ENCODE assay signal across 9 cellular contexts in genomic region chr20:37627060-37627766, GRCh38.
DNase-seq lines count a peak whose midpoint lies in the region; ATAC-seq and TF ChIP-seq lines count a peak whose summit lies in the region.
"Had no signal": no experiment of that assay in that cellular context is flagged by ENCODE, and none has a peak within 500 bp of the region (broad histone marks: within the 10 kb centered on the region; RNA-seq: fewer than 3 reads in every experiment).

No MANE protein-coding gene starts in this region.

- H3K14ac ChIP-seq in IMR-90 (replicated peaks; ENCODE audit: low read depth, low read length) = no peak overlapping the region

- TF ChIP-seq CTCF in IMR-90 (conservative IDR thresholded peaks at IDR 0.05; ENCODE audit: low read depth, low read length) = no peak

- BruUV-seq in IMR-90 (replicated peaks; lab: Mats Ljungman, UMichigan) = no TSS peak

- POLR2A ChIA-PET in IMR-90 (lab: Charles Lee; ENCODE audit: unreplicated experiment) = no interaction called here
- POLR2A ChIA-PET in activated CD4-positive, alpha-beta T cell treated with anti-CD3 and anti-CD28 coated beads, Interleukin-2, amount 10 ng/mL, durations not matched to agents 7 days and 5 days (lab: Charles Lee) = no interaction called here

- H3K27ac ChIP-seq in IMR-90 (ENCODE audit: insufficient read depth, low read length) = no peak overlapping the region
- H3K27ac ChIP-seq: skin epidermis had no signal

- no peak overlapping the region for H4K91ac ChIP-seq in IMR-90 (ENCODE audit: insufficient read depth, low read depth, low read length)

- H3K4ac ChIP-seq in IMR-90 (ENCODE audit: low read depth, low read length) = no peak overlapping the region

- no peak for TF ChIP-seq POLR2A in IMR-90 (IDR thresholded peaks at IDR 0.05; ENCODE audit: low read depth, low read length)

- H4K20me1 ChIP-seq in IMR-90 (ENCODE audit: insufficient read depth, low read length) = no peaks in the 10 kb centered on the region

- peaks cover 27% of the 10 kb centered on the region for H3K27me3 Mint-ChIP-seq in activated CD4-positive, alpha-beta T cell treated with anti-CD3 and anti-CD28 coated beads, Interleukin-2, amount 10 ng/mL, durations not matched to agents 7 days and 5 days

- CTCF ChIA-PET in IMR-90 (lab: Yijun Ruan, JAX) = no interaction called here
- CTCF ChIA-PET in activated CD4-positive, alpha-beta T cell treated with anti-CD3 and anti-CD28 coated beads, Interleukin-2, amount 10 ng/mL, durations not matched to agents 7 days and 5 days (lab: Charles Lee) = no interaction called here

- intact Hi-C loops in IMR-90 (cut with micrococcal nuclease) = no loop called here
- intact Hi-C loops in head of caudate nucleus (cut with DNase I) = no loop called here

- in situ Hi-C loops in Caki2 (cut with HindIII; ENCODE audit: low pct_unique_long_range_greater_than_20kb, low sequenced_read_pairs) = no loop called here
- in situ Hi-C loops in IMR-90 (cut with MboI; ENCODE audit: low sequenced_read_pairs) = no loop called here

- no peak overlapping the region for H3K4me3 ChIP-seq in IMR-90 (ENCODE audit: insufficient read depth, low read depth, low read length)
- H3K4me3 ChIP-seq: skin epidermis had no signal

- no peak overlapping the region for H2AK9ac ChIP-seq in IMR-90 (replicated peaks; ENCODE audit: low read depth, low read length, poor library complexity)

- no peaks in the 10 kb centered on the region for H3K36me3 ChIP-seq in IMR-90 (ENCODE audit: control insufficient read depth, insufficient read depth, low read length)

- H3K4me2 ChIP-seq in IMR-90 (ENCODE audit: low read depth, low read length) = no peak overlapping the region

- H3K18ac ChIP-seq in IMR-90 (ENCODE audit: low read depth, low read length) = no peak overlapping the region

- H2AFZ ChIP-seq in IMR-90 (replicated peaks; ENCODE audit: low read length, poor library complexity) = no peak overlapping the region

- WGBS in IMR-90 (ENCODE audit: extremely low coverage in 2 of 2, insufficient read length in 1 of 2), 2 experiments = no CpG with 5 or more reads among the region's 15 CpGs

- no peak overlapping the region for H4K8ac ChIP-seq in IMR-90 (ENCODE audit: low read depth in 2 of 2, low read length in 2 of 2)

- H3K36me3 Mint-ChIP-seq in activated CD4-positive, alpha-beta T cell treated with anti-CD3 and anti-CD28 coated beads, Interleukin-2, amount 10 ng/mL, durations not matched to agents 7 days and 5 days (ENCODE audit: low read depth) = no peaks in the 10 kb centered on the region

- H2BK5ac ChIP-seq in IMR-90 (ENCODE audit: low read depth, low read length, poor library complexity, severe bottlenecking) = no peak overlapping the region

- no peak overlapping the region for H3K56ac ChIP-seq in IMR-90 (ENCODE audit: extremely low read depth, insufficient read depth, low read length)

- dilution Hi-C loops in IMR-90 (cut with HindIII; ENCODE audit: low sequenced_read_pairs, unreplicated experiment) = no loop called here

- TF ChIP-seq RAD21 in IMR-90 (IDR thresholded peaks at IDR 0.05; ENCODE audit: low read length) = no peak

- H2BK20ac ChIP-seq in IMR-90 (ENCODE audit: low read depth, low read length) = no peak overlapping the region

- peaks cover 21% of the 10 kb centered on the region for H3K27me3 ChIP-seq in IMR-90 (ENCODE audit: control insufficient read depth, insufficient read depth, low read length)

- peak; percentile 58 for DNase-seq in Caki2 (ENCODE audit: low read depth)
- peak; percentile 55 for DNase-seq in IMR-90
- DNase-seq in activated CD4-positive, alpha-beta T cell treated with anti-CD3 and anti-CD28 coated beads, Interleukin-2, amount 10 ng/mL, durations not matched to agents 7 days and 5 days = peak; percentile 55
- DNase-seq in head of caudate nucleus = peak in 31 of 42 donors; percentile 3 to 61 (median 26)
- DNase-seq in stimulated activated CD4-positive, alpha-beta T cell treated with anti-CD3 and anti-CD28 coated beads, Interleukin-12 subunit alpha, Interleukin-12 subunit beta, amount 100 ng/mL, for 48 hours (ENCODE audit: low read depth in 2 of 3, low spot score in 1 of 3) = peak in 2 of 3 donors; percentile 26 to 29
- no peak for DNase-seq in occipital lobe (lab: John Stamatoyannopoulos, UW)
- no peak for DNase-seq in NCI-H2081 (lab: John Stamatoyannopoulos, UW)

- no peaks in the 10 kb centered on the region for H3K4me1 Mint-ChIP-seq in activated CD4-positive, alpha-beta T cell treated with anti-CD3 and anti-CD28 coated beads, Interleukin-2, amount 10 ng/mL, durations not matched to agents 7 days and 5 days

- no peaks in the 10 kb centered on the region for H3K9me3 Mint-ChIP-seq in activated CD4-positive, alpha-beta T cell treated with anti-CD3 and anti-CD28 coated beads, Interleukin-2, amount 10 ng/mL, durations not matched to agents 7 days and 5 days

- H3K9me1 ChIP-seq in IMR-90 (ENCODE audit: insufficient read depth, low read length) = no peaks in the 10 kb centered on the region

- H2BK120ac ChIP-seq in IMR-90 (ENCODE audit: low read depth, low read length) = no peak overlapping the region

- H2AK5ac ChIP-seq in IMR-90 (ENCODE audit: low read depth, low read length) = no peak overlapping the region

- no peak overlapping the region for H3K23ac ChIP-seq in IMR-90 (ENCODE audit: low read depth, low read length)

- H3K9me3 ChIP-seq in IMR-90 (ENCODE audit: control insufficient read depth, insufficient read depth, low read length) = no peaks in the 10 kb centered on the region

- H3K4me3 Mint-ChIP-seq in activated CD4-positive, alpha-beta T cell treated with anti-CD3 and anti-CD28 coated beads, Interleukin-2, amount 10 ng/mL, durations not matched to agents 7 days and 5 days = no peak overlapping the region

- peak; percentile 90 for ATAC-seq in IMR-90 (ENCODE audit: low read depth)
- no peak for ATAC-seq in HG03521 (IDR thresholded peaks at IDR 0.05; ENCODE audit: unreplicated experiment)

- H3K27ac Mint-ChIP-seq in activated CD4-positive, alpha-beta T cell treated with anti-CD3 and anti-CD28 coated beads, Interleukin-2, amount 10 ng/mL, durations not matched to agents 7 days and 5 days = no peak overlapping the region

- no peaks in the 10 kb centered on the region for H3K4me1 ChIP-seq in IMR-90 (ENCODE audit: control insufficient read depth, insufficient read depth, low read length)

- no peak overlapping the region for H4K5ac ChIP-seq in IMR-90 (ENCODE audit: low read depth, low read length)

- no peaks in the 10 kb centered on the region for H3K79me1 ChIP-seq in IMR-90 (ENCODE audit: low read depth in 1 of 2, low read length in 2 of 2)

- H3K9ac ChIP-seq in IMR-90 (ENCODE audit: low read depth, low read length) = no peak overlapping the region

- no peak overlapping the region for H2BK15ac ChIP-seq in IMR-90 (ENCODE audit: low read depth, low read length)

TF ChIP-seq in IMR-90, 13 proteins besides CTCF, POLR2A, EP300 and RAD21:
- TF ChIP-seq RCOR1 (IDR thresholded peaks at IDR 0.05; ENCODE audit: insufficient replicate concordance, low read length) (peak; percentile 94), SMC3 (IDR thresholded peaks at IDR 0.05; ENCODE audit: low read depth, low read length) (no peak), MXI1 (IDR thresholded peaks at IDR 0.05; ENCODE audit: borderline replicate concordance, low read depth, low read length) (0 out of 2 replicates have a peak, but pooled peaks have one; percentile 34)

Comparison
In these comparisons a context has a peak if more than half of its experiments do, and no peak if none do; other contexts are left out.
1. DNase-seq: peak in Caki2 (single experiment), IMR-90 (single experiment), activated CD4-positive, alpha-beta T cell treated with anti-CD3 and anti-CD28 coated beads, Interleukin-2, amount 10 ng/mL, durations not matched to agents 7 days and 5 days (single experiment), head of caudate nucleus (31 of 42) and stimulated activated CD4-positive, alpha-beta T cell treated with anti-CD3 and anti-CD28 coated beads, Interleukin-12 subunit alpha, Interleukin-12 subunit beta, amount 100 ng/mL, for 48 hours (2 of 3); none in occipital lobe (single experiment) and NCI-H2081 (0 of 2).